Comparison of ENCODE assay signal across 20 cellular contexts in genomic region chr10:44907576-44907975, GRCh38. TPM values are rescaled to one million over a fixed set of nuclear protein-coding genes. Genes with fewer than 3 reads are reported as not detected.
"Had no signal": no experiment of that assay in that cellular context is flagged by ENCODE, and none has a peak within 500 bp of the region (broad histone marks: within the 10 kb centered on the region; RNA-seq: fewer than 3 reads in every experiment).

No MANE protein-coding gene starts in this region.

- H3K27me3 ChIP-seq: body of pancreas, spleen had no signal

- H3K27ac ChIP-seq: body of pancreas, foreskin keratinocyte, spleen had no signal

- H3K4me3 ChIP-seq: body of pancreas, spleen had no signal

- H3K27ac Mint-ChIP-seq: activated CD4-positive, alpha-beta memory T cell treated with anti-CD3 and anti-CD28 coated beads for 36 hours; activated CD4-positive, alpha-beta T cell treated with anti-CD3 and anti-CD28 coated beads for 36 hours; activated naive CD4-positive, alpha-beta T cell treated with anti-CD3 and anti-CD28 coated beads, Interleukin-2, amount 50 U/mL, for 24 hours; natural killer cell treated with Interleukin-12 subunit alpha and Interleukin-12 subunit beta and Interleukin-15 and Interleukin-18, amount 100 ng/mL, for 72 hours; stimulated activated naive CD8-positive, alpha-beta T cell treated with anti-CD3 and anti-CD28 coated beads, Interleukin-15, Interleukin-2, amounts not matched to agents 100 ng/mL and 50 ng/mL, for 24 hours; T-helper 17 cell had no signal

- H3K4me3 Mint-ChIP-seq: activated CD4-positive, alpha-beta memory T cell treated with anti-CD3 and anti-CD28 coated beads for 36 hours; activated CD4-positive, alpha-beta T cell treated with anti-CD3 and anti-CD28 coated beads for 36 hours; activated naive CD4-positive, alpha-beta T cell treated with anti-CD3 and anti-CD28 coated beads, Interleukin-2, amount 50 U/mL, for 24 hours; activated T-cell treated with anti-CD3 and anti-CD28 coated beads, Interleukin-2, amount 50 U/mL, for 4 hours; natural killer cell treated with Interleukin-12 subunit alpha and Interleukin-12 subunit beta and Interleukin-15 and Interleukin-18, amount 100 ng/mL, for 72 hours; stimulated activated naive CD8-positive, alpha-beta T cell treated with anti-CD3 and anti-CD28 coated beads, Interleukin-15, Interleukin-2, amounts not matched to agents 100 ng/mL and 50 ng/mL, for 24 hours; T-helper 17 cell had no signal

- DNase-seq: activated CD4-positive, alpha-beta memory T cell treated with anti-CD3 and anti-CD28 coated beads for 36 hours; activated CD4-positive, alpha-beta T cell treated with anti-CD3 and anti-CD28 coated beads for 36 hours; activated effector memory CD4-positive, alpha-beta T cell treated with anti-CD3 and anti-CD28 coated beads, Interleukin-2, amount 50 U/mL, for 16 hours; activated T-cell treated with anti-CD3 and anti-CD28 coated beads, Interleukin-2, amount 50 U/mL, for 4 hours; body of pancreas; effector memory CD4-positive, alpha-beta T cell; foreskin keratinocyte; left colon; spleen; T-helper 17 cell had no signal

- H3K4me1 Mint-ChIP-seq: activated CD4-positive, alpha-beta T cell treated with anti-CD3 and anti-CD28 coated beads for 36 hours; activated naive CD4-positive, alpha-beta T cell treated with anti-CD3 and anti-CD28 coated beads, Interleukin-2, amount 50 U/mL, for 24 hours; T-helper 17 cell had no signal

- H3K36me3 ChIP-seq: spleen had no signal

- H3K9me3 ChIP-seq: body of pancreas, spleen had no signal

- FAIRE-seq: urothelium cell line had no signal

- H3K4me1 ChIP-seq: foreskin keratinocyte had no signal

- ATAC-seq: activated CD4-positive, alpha-beta T cell treated with anti-CD3 and anti-CD28 coated beads for 36 hours; activated T-cell treated with anti-CD3 and anti-CD28 coated beads, Interleukin-2, amount 50 U/mL, for 4 hours; body of pancreas; foreskin keratinocyte; left colon; natural killer cell treated with Interleukin-12 subunit alpha and Interleukin-12 subunit beta and Interleukin-15 and Interleukin-18, amount 100 ng/mL, for 72 hours; T-helper 17 cell had no signal

- H3K36me3 Mint-ChIP-seq: activated CD4-positive, alpha-beta memory T cell treated with anti-CD3 and anti-CD28 coated beads for 36 hours; activated naive CD4-positive, alpha-beta T cell treated with anti-CD3 and anti-CD28 coated beads, Interleukin-2, amount 50 U/mL, for 24 hours; natural killer cell treated with Interleukin-12 subunit alpha and Interleukin-12 subunit beta and Interleukin-15 and Interleukin-18, amount 100 ng/mL, for 72 hours had no signal

- H3K9me3 Mint-ChIP-seq: activated CD4-positive, alpha-beta memory T cell treated with anti-CD3 and anti-CD28 coated beads for 36 hours; activated naive CD4-positive, alpha-beta T cell treated with anti-CD3 and anti-CD28 coated beads, Interleukin-2, amount 50 U/mL, for 24 hours; activated T-cell treated with anti-CD3 and anti-CD28 coated beads, Interleukin-2, amount 50 U/mL, for 4 hours; natural killer cell treated with Interleukin-12 subunit alpha and Interleukin-12 subunit beta and Interleukin-15 and Interleukin-18, amount 100 ng/mL, for 72 hours; stimulated activated naive CD8-positive, alpha-beta T cell treated with anti-CD3 and anti-CD28 coated beads, Interleukin-15, Interleukin-2, amounts not matched to agents 100 ng/mL and 50 ng/mL, for 24 hours had no signal

- H3K27me3 Mint-ChIP-seq: activated CD4-positive, alpha-beta T cell treated with anti-CD3 and anti-CD28 coated beads for 36 hours; activated naive CD4-positive, alpha-beta T cell treated with anti-CD3 and anti-CD28 coated beads, Interleukin-2, amount 50 U/mL, for 24 hours; stimulated activated naive CD8-positive, alpha-beta T cell treated with anti-CD3 and anti-CD28 coated beads, Interleukin-15, Interleukin-2, amounts not matched to agents 100 ng/mL and 50 ng/mL, for 24 hours had no signal

RNA-seq across cellular contexts. Expression of gene TMEM72, which starts 3.6 kb away (rescaled TPM):
- total RNA-seq: activated CD4-positive, alpha-beta memory T cell treated with anti-CD3 and anti-CD28 coated beads for 36 hours; activated CD4-positive, alpha-beta T cell treated with anti-CD3 and anti-CD28 coated beads for 36 hours; activated T-cell treated with anti-CD3 and anti-CD28 coated beads, Interleukin-2, amount 50 U/mL, for 4 hours; foreskin keratinocyte; lung microvascular endothelial cell; mucosa of gallbladder; natural killer cell treated with Interleukin-12 subunit alpha and Interleukin-12 subunit beta and Interleukin-15 and Interleukin-18, amount 100 ng/mL, for 72 hours; osteoblast; pulmonary artery endothelial cell; sciatic nerve; spleen; T-helper 17 cell; temporal lobe had no signal
- polyA plus RNA-seq: foreskin keratinocyte had no signal
